Comparison of ENCODE assay signal across 12 cellular contexts in the genomic region with DNA sequence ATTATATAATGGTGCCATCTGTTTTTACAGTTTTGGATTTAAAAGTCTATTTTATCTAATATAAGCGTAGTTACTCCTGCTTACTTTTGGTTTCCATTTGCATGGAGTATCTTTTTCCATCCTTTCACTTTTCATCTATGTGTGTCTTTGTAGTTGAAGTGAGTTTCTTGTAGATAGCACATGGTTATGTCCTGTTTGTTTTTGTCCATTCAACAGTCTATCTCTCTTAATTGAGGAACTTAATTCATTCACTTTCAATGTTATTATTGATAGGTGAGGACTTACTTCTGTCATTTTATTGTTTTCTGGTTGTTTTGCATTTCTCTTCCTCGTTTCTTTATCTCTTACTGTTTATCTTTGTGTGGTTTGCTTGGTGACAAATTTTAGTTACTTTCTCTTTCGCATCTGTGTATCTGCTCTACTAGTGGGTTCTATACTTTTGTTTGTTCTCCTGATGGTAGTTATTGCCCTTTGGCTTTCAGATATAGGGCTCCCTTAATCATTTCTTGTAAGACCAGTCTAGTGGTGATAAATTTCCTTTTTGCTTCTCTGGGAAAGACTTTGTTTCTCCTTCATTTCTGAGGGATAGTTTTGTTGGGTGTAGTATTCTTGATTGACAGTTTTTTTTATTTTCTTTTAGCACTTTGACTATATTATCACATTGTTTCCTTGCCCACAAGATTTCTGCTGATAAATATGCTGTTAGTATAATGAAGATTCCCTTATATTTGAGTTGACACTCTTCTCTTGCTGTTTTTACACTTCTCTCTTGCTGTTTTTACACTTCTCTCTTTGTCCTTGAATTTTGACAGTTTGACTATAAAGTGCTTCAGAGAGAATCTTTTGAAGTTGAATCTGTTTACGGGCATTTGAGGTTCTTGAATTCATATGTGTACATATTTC. TPM values are rescaled to one million over a fixed set of nuclear protein-coding genes. Genes with fewer than 3 reads are reported as not detected.
DNase-seq lines count a peak whose midpoint lies in the region; ATAC-seq and TF ChIP-seq lines count a peak whose summit lies in the region.
"Had no signal": no experiment of that assay in that cellular context is flagged by ENCODE, and none has a peak within 500 bp of the region (broad histone marks: within the 10 kb centered on the region; RNA-seq: fewer than 3 reads in every experiment).

No MANE protein-coding gene starts in this region.

- no peaks in the 10 kb centered on the region for H3K27me3 ChIP-seq in CD8-positive, alpha-beta T cell (ENCODE audit: insufficient read depth, low read length)

- H3K36me3 Mint-ChIP-seq in CD8-positive, alpha-beta T cell, result no peaks in the 10 kb centered on the region
- no peaks in the 10 kb centered on the region for H3K36me3 Mint-ChIP-seq in activated CD4-positive, alpha-beta memory T cell treated with anti-CD3 and anti-CD28 coated beads for 36 hours

- no peaks in the 10 kb centered on the region for H3K9me3 ChIP-seq in CD8-positive, alpha-beta T cell (ENCODE audit: low read length)

- H3K4me3 ChIP-seq in CD8-positive, alpha-beta T cell (ENCODE audit: low read depth, low read length), result no peak overlapping the region

- no peaks in the 10 kb centered on the region for H3K27me3 Mint-ChIP-seq in CD8-positive, alpha-beta T cell (ENCODE audit: low read depth)
- H3K27me3 Mint-ChIP-seq in activated CD4-positive, alpha-beta memory T cell treated with anti-CD3 and anti-CD28 coated beads for 36 hours, result peaks cover under 1% of the 10 kb centered on the region

- CTCF ChIA-PET in CD8-positive, alpha-beta T cell (lab: Charles Lee), result no interaction called here
- CTCF ChIA-PET in activated CD4-positive, alpha-beta memory T cell treated with anti-CD3 and anti-CD28 coated beads for 36 hours (lab: Charles Lee), result interaction anchor here (9.8 kb wide), 1 partner anchor 189 kb away, joined by 208 read pairs; no protein-coding TSS in a partner anchor

- H3K27ac ChIP-seq in CD8-positive, alpha-beta T cell (ENCODE audit: low read depth, low read length), result no peak overlapping the region
- H3K27ac ChIP-seq: C4-2B had no signal

- POLR2A ChIA-PET in CD8-positive, alpha-beta T cell (lab: Charles Lee), result no interaction called here
- POLR2A ChIA-PET in activated CD4-positive, alpha-beta memory T cell treated with anti-CD3 and anti-CD28 coated beads for 36 hours (lab: Charles Lee), result no interaction called here

- TF ChIP-seq CTCF in CD8-positive, alpha-beta T cell (IDR thresholded peaks at IDR 0.05), result no peak

- H3K9me3 Mint-ChIP-seq in CD8-positive, alpha-beta T cell, result peaks cover 8% of the 10 kb centered on the region
- no peaks in the 10 kb centered on the region for H3K9me3 Mint-ChIP-seq in activated CD4-positive, alpha-beta memory T cell treated with anti-CD3 and anti-CD28 coated beads for 36 hours

- peak; percentile 62 for ATAC-seq in CD8-positive, alpha-beta T cell
- ATAC-seq in GM19025 (IDR thresholded peaks at IDR 0.05; ENCODE audit: low read depth, unreplicated experiment) (peak; percentile 94), HG02885 (IDR thresholded peaks at IDR 0.05; ENCODE audit: poor library complexity, unreplicated experiment) (peak; percentile 98)
- ATAC-seq: HCT116 had no signal

- H3K4me3 Mint-ChIP-seq in CD8-positive, alpha-beta T cell, result peak overlapping the region; percentile 73
- H3K4me3 Mint-ChIP-seq in activated CD4-positive, alpha-beta memory T cell treated with anti-CD3 and anti-CD28 coated beads for 36 hours, result peak overlapping the region; percentile 38

- H3K4me1 Mint-ChIP-seq in CD8-positive, alpha-beta T cell (ENCODE audit: low read depth), result peaks cover 21% of the 10 kb centered on the region
- peaks cover 18% of the 10 kb centered on the region for H3K4me1 Mint-ChIP-seq in activated CD4-positive, alpha-beta memory T cell treated with anti-CD3 and anti-CD28 coated beads for 36 hours (ENCODE audit: low read depth)

- intact Hi-C loops in CD8-positive, alpha-beta T cell (cut with DNase I, micrococcal nuclease), result no loop called here
- intact Hi-C loops in activated CD4-positive, alpha-beta memory T cell treated with anti-CD3 and anti-CD28 coated beads for 36 hours (cut with micrococcal nuclease), result no loop called here

- H3K36me3 ChIP-seq in CD8-positive, alpha-beta T cell (ENCODE audit: insufficient read depth, low read length), result no peaks in the 10 kb centered on the region

- H3K4me1 ChIP-seq in CD8-positive, alpha-beta T cell (ENCODE audit: insufficient read depth, low read length), result peaks cover 3% of the 10 kb centered on the region

- H3K27ac Mint-ChIP-seq in CD8-positive, alpha-beta T cell, result peak overlapping the region; percentile 78
- no peak overlapping the region for H3K27ac Mint-ChIP-seq in activated CD4-positive, alpha-beta memory T cell treated with anti-CD3 and anti-CD28 coated beads for 36 hours

- DNase-seq in CD8-positive, alpha-beta T cell, result no peak
- DNase-seq in activated CD4-positive, alpha-beta memory T cell treated with anti-CD3 and anti-CD28 coated beads for 36 hours, result no peak
- DNase-seq in NCI-H146 treated with DMSO at 0.1 percent for 48 hours (lab: John Stamatoyannopoulos, UW; ENCODE audit: unreplicated experiment) (no peak), hypothalamus (lab: John Stamatoyannopoulos, UW) (no peak), NCI-H187 (lab: John Stamatoyannopoulos, UW) (no peak), UCSD-AML1 (lab: John Stamatoyannopoulos, UW; ENCODE audit: unreplicated experiment) (no peak)
- DNase-seq: NCI-H2107; stimulated activated CD4-positive, alpha-beta T cell treated with anti-CD3 and anti-CD28 coated beads, Interleukin-4, amount 100 ng/mL, for 4 hours had no signal

RNA-seq across cellular contexts. Expression of a gene that starts 9.0 kb away (rescaled TPM):
- under 1 TPM in 1 of 2 experiments, not detected in 1; 0.08 TPM for total RNA-seq in CD8-positive, alpha-beta T cell
- under 1 TPM; 0.29 to 0.41 TPM for total RNA-seq in activated CD4-positive, alpha-beta memory T cell treated with anti-CD3 and anti-CD28 coated beads for 36 hours

RNA-seq across cellular contexts. Expression of a gene that starts 35.5 kb away (rescaled TPM):
- under 1 TPM; 0.62 to 0.69 TPM for total RNA-seq in CD8-positive, alpha-beta T cell
- total RNA-seq in activated CD4-positive, alpha-beta memory T cell treated with anti-CD3 and anti-CD28 coated beads for 36 hours, result 1 to 10 TPM; 2.7 to 3.0 TPM

RNA-seq across cellular contexts. Expression of a gene that starts 39.3 kb away (rescaled TPM):
- total RNA-seq in CD8-positive, alpha-beta T cell, result not detected
- total RNA-seq in activated CD4-positive, alpha-beta memory T cell treated with anti-CD3 and anti-CD28 coated beads for 36 hours, result not detected

RNA-seq across cellular contexts. Expression of a gene that starts 48.7 kb away (rescaled TPM):
- 10 to 100 TPM; 29.7 to 31.3 TPM for total RNA-seq in CD8-positive, alpha-beta T cell
- 10 to 100 TPM; 12.0 to 12.1 TPM for total RNA-seq in activated CD4-positive, alpha-beta memory T cell treated with anti-CD3 and anti-CD28 coated beads for 36 hours
